ENCODE assay signal across 19 cellular contexts in the genomic region with DNA sequence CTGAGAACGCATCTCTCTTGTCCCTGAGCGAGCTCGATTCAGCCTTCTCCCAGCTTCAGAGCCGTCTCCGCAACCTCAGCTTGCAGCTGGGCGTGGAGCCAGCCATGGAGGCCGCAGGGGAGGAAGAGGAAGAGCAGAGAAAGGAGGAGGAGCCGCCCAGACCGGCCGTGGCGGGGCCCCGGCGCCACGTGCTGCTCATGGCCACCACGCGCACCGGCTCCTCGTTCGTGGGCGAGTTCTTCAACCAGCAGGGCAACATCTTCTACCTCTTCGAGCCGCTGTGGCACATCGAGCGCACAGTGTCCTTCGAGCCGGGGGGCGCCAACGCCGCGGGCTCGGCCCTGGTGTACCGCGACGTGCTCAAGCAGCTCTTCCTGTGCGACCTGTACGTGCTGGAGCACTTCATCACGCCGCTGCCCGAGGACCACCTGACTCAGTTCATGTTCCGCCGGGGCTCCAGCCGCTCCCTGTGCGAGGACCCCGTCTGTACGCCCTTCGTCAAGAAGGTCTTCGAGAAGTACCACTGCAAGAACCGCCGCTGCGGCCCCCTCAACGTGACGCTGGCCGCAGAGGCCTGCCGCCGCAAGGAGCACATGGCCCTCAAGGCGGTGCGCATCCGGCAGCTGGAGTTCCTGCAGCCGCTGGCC. TPM values are rescaled to one million over a fixed set of nuclear protein-coding genes. Genes with fewer than 3 reads are reported as not detected.
DNase-seq lines count a peak whose midpoint lies in the region; ATAC-seq and TF ChIP-seq lines count a peak whose summit lies in the region.
"Had no signal": no experiment of that assay in that cellular context is flagged by ENCODE, and none has a peak within 500 bp of the region (broad histone marks: within the 10 kb centered on the region; RNA-seq: fewer than 3 reads in every experiment).

No MANE protein-coding gene starts in this region.

- H3K36me3 ChIP-seq in BLaER1: no peaks in the 10 kb centered on the region

- H3K4me3 Mint-ChIP-seq in HFFc6: no peak overlapping the region
- H3K4me3 Mint-ChIP-seq: CD14-positive monocyte, endodermal cell had no signal

- intact Hi-C loops in sciatic nerve (cut with DNase I): no loop called here

- H3K9ac ChIP-seq in BLaER1: no peak overlapping the region

- ATAC-seq in sciatic nerve: no peak
- no peak for ATAC-seq in GM21367 (IDR thresholded peaks at IDR 0.05; ENCODE audit: unreplicated experiment)

- H3K4me1 ChIP-seq in BLaER1: peaks cover 65% of the 10 kb centered on the region

- H3K27me3 Mint-ChIP-seq in HFFc6 (ENCODE audit: insufficient read depth): peaks cover 4% of the 10 kb centered on the region; the same call in 1 of the 2 replicates

- H3K4me3 ChIP-seq in BLaER1: no peak overlapping the region
- H3K4me3 ChIP-seq: SK-N-MC, smooth muscle cell, thyroid gland had no signal

- H3K27me3 ChIP-seq in BLaER1 (no peaks in the 10 kb centered on the region), layer of hippocampus (ENCODE audit: control insufficient read depth, insufficient read depth, low read length) (no peaks in the 10 kb centered on the region)
- H3K27me3 ChIP-seq: thyroid gland had no signal

- H3K36me3 Mint-ChIP-seq in HFFc6 (ENCODE audit: low read depth): peaks cover 36% of the 10 kb centered on the region
- H3K36me3 Mint-ChIP-seq: CD14-positive monocyte had no signal

- no peak for TF ChIP-seq CTCF in HFFc6 (IDR thresholded peaks at IDR 0.05)

- H3K27ac ChIP-seq in BLaER1 (peak overlapping the region; percentile 82; the same call in 1 of the 2 replicates), cingulate gyrus (ENCODE audit: low read depth, low read length) (peak overlapping the region; percentile 99), layer of hippocampus (ENCODE audit: low read depth, low read length) (peak overlapping the region; percentile 89)
- H3K27ac ChIP-seq: SK-N-MC, thyroid gland had no signal

- H4K20me1 ChIP-seq in BLaER1: no peaks in the 10 kb centered on the region

- peaks cover 10% of the 10 kb centered on the region for H3K9me3 ChIP-seq in BLaER1
- H3K9me3 ChIP-seq: thyroid gland had no signal

- DNase-seq in sciatic nerve (ENCODE audit: low spot score) (peak; percentile 83), HFFc6 (no peak), SW 1271 (lab: John Stamatoyannopoulos, UW) (no peak), NCI-H1417 treated with DMSO at 0.1 percent for 48 hours (lab: John Stamatoyannopoulos, UW) (no peak)
- DNase-seq: activated CD8-positive, alpha-beta memory T cell treated with anti-CD3 and anti-CD28 coated beads, Interleukin-2, amount 50 U/mL, for 48 hours; activated effector memory CD4-positive, alpha-beta T cell treated with anti-CD3 and anti-CD28 coated beads, Interleukin-2, amount 50 U/mL, for 16 hours; endodermal cell; NCI-H1105 treated with DMSO at 0.1 percent for 48 hours; OCI-M1; stimulated activated CD4-positive, alpha-beta T cell treated with anti-CD3 and anti-CD28 coated beads, Interleukin-4, amount 100 ng/mL, for 24 hours; T1000; thyroid gland had no signal

- peak overlapping the region; percentile 35 for H3K4me2 ChIP-seq in BLaER1
- H3K4me2 ChIP-seq: smooth muscle cell had no signal

- H3K4me1 Mint-ChIP-seq in HFFc6 (ENCODE audit: low read depth): peaks cover 28% of the 10 kb centered on the region
- H3K4me1 Mint-ChIP-seq: CD14-positive monocyte had no signal

- no peak overlapping the region for H3K27ac Mint-ChIP-seq in HFFc6
- H3K27ac Mint-ChIP-seq: CD14-positive monocyte, endodermal cell had no signal

- H3K9me3 Mint-ChIP-seq in HFFc6: no peaks in the 10 kb centered on the region
- H3K9me3 Mint-ChIP-seq: endodermal cell had no signal

RNA-seq across cellular contexts. Expression of a gene that starts 43.2 kb away (rescaled TPM):
- total RNA-seq in sciatic nerve: 36.5 TPM
- total RNA-seq in HFFc6 (2021; fragmentation: NEBNext Ultra II Directional; extraction: Animal tissue kit (Norgen Biotek cat#: 25700)): 10 to 100 TPM; 34.9 to 48.1 (median 40.3) TPM
